Comparison of ENCODE assay signal across 8 cellular contexts in the genomic region with DNA sequence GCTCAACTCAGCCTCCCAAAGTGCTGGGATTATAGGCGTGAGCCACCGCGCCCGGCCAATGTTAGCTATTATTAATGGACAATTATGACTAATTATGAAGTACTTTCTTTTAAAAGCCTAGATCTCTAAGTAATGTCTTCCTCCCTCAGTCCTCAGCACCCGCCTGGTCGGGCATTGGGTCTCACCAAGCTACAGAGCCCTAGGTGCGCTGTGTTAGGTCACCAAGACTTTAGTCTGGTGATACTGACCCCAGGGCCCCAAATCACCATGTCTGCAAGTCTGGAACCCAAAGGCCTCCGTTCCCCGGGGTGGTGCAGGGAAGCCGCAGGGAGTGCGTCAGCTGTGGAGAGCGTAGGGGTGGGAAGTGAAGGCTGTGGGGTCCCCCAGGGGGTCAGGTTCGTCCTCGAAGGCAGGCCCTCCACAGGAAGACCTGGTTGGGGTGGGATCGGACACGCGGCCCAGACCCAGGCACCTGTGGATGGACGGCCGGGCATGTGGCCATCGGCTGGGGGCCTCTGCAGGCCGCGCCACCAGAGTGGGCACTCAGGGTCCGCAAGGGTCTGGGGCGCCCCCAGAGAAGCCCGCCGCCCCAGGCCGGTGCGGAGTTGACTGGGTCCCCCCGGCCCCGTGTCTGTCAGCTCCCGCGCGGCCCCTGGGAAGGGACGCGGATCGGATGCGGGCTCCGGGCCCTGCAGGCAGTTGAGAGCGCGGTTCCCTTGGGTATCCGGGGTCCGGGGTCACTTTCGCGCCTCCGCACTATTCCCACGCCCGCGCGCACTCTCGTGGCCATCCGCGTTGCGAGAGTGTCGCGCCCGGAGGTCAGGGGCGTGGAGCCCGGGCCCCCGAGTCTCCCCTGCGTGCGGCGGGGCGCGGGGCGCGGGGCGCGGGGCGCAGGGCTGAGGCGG. TPM values are rescaled to one million over a fixed set of nuclear protein-coding genes. Genes with fewer than 3 reads are reported as not detected.
DNase-seq lines count a peak whose midpoint lies in the region; ATAC-seq and TF ChIP-seq lines count a peak whose summit lies in the region.

No MANE protein-coding gene starts in this region.

- CTCF ChIA-PET in Caco-2 (lab: Charles Lee) = no interaction called here

- H3K4me3 Mint-ChIP-seq in Caco-2 (ENCODE audit: unreplicated experiment) = peak overlapping the region; percentile 87

- no peaks in the 10 kb centered on the region for H3K9me3 ChIP-seq in Caco-2
- H3K9me3 ChIP-seq in RWPE2 (ENCODE audit: severe bottlenecking) = no peaks in the 10 kb centered on the region
- H3K9me3 ChIP-seq in ovary = no peaks in the 10 kb centered on the region

- ATAC-seq in RWPE2 (ENCODE audit: low read depth) = no peak
- no peak for ATAC-seq in HG02759 (IDR thresholded peaks at IDR 0.05; ENCODE audit: unreplicated experiment)
- no peak for ATAC-seq in HG02642 (IDR thresholded peaks at IDR 0.05; ENCODE audit: poor library complexity, unreplicated experiment)

- H3K9me3 Mint-ChIP-seq in Caco-2 (ENCODE audit: unreplicated experiment) = no peaks in the 10 kb centered on the region

- H3K4me1 ChIP-seq in Caco-2 (peaks cover 32% of the 10 kb centered on the region), RWPE2 (ENCODE audit: insufficient read depth, poor library complexity, severe bottlenecking) (peaks cover 17% of the 10 kb centered on the region), ovary (ENCODE audit: insufficient read depth) (peaks cover 20% of the 10 kb centered on the region)

- TF ChIP-seq CTCF in Caco-2 (IDR thresholded peaks at IDR 0.05; ENCODE audit: insufficient read depth in 1 of 2, low read depth in 1 of 2, low read length in 1 of 2, severe bottlenecking in 1 of 2, unreplicated experiment in 1 of 2) (no peak), RWPE2 (IDR thresholded peaks at IDR 0.05; ENCODE audit: poor library complexity, severe bottlenecking) (no peak), fibroblast of pulmonary artery (IDR thresholded peaks at IDR 0.05; ENCODE audit: low read length, missing control alignments) (no peak), ovary (IDR thresholded peaks at IDR 0.05) (no peak)

- no peaks in the 10 kb centered on the region for H3K27me3 Mint-ChIP-seq in Caco-2 (ENCODE audit: insufficient read depth, unreplicated experiment)

- TSS peak; percentile 67 for BruUV-seq in Caco-2 (replicated peaks; lab: Mats Ljungman, UMichigan)

- peaks cover 42% of the 10 kb centered on the region for H3K36me3 Mint-ChIP-seq in Caco-2 (ENCODE audit: insufficient read depth, unreplicated experiment)

- DNase-seq in Caco-2 (no peak), RWPE2 (ENCODE audit: low spot score) (no peak), fibroblast of pulmonary artery (ENCODE audit: low read depth) (no peak), ovary (peak in 2 of 5 donors; percentile 32 to 65), glomerular visceral epithelial cell (ENCODE audit: extremely low spot score) (no peak), anterior cingulate cortex (lab: John Stamatoyannopoulos, UW) (no peak)

- H3K27me3 ChIP-seq in Caco-2 (replicated peaks; ENCODE audit: control insufficient read depth, insufficient read depth, low read length) (no peaks in the 10 kb centered on the region), RWPE2 (ENCODE audit: insufficient read depth, poor library complexity, severe bottlenecking) (no peaks in the 10 kb centered on the region), ovary (no peaks in the 10 kb centered on the region)

- H3K36me3 ChIP-seq in Caco-2 (ENCODE audit: control insufficient read depth, insufficient read depth, low read length) = no peaks in the 10 kb centered on the region
- peaks cover 22% of the 10 kb centered on the region for H3K36me3 ChIP-seq in RWPE2 (ENCODE audit: low read depth)
- no peaks in the 10 kb centered on the region for H3K36me3 ChIP-seq in ovary

- TF ChIP-seq EP300 in ovary (IDR thresholded peaks at IDR 0.05) = no peak

- no peak for TF ChIP-seq POLR2A in ovary (IDR thresholded peaks at IDR 0.05)

- POLR2A ChIA-PET in Caco-2 (lab: Charles Lee) = no interaction called here

- WGBS in ovary, 3 donors = 21 to 33% (median 32%) methylated on average over 34 to 70 of the region's 70 CpGs

- H3K4me3 ChIP-seq in Caco-2 (ENCODE audit: low read depth, low read length) = peak overlapping the region; percentile 98
- peak overlapping the region; percentile 99 for H3K4me3 ChIP-seq in RWPE2 (ENCODE audit: severe bottlenecking)
- peak overlapping the region; percentile 87 for H3K4me3 ChIP-seq in fibroblast of pulmonary artery (replicated peaks; ENCODE audit: low read depth, low read length)
- H3K4me3 ChIP-seq in ovary = peak overlapping the region; percentile 67

- peaks cover 21% of the 10 kb centered on the region for H3K4me1 Mint-ChIP-seq in Caco-2 (ENCODE audit: low read depth, unreplicated experiment)

- intact Hi-C loops in Caco-2 (cut with micrococcal nuclease; ENCODE audit: unreplicated experiment) (no loop called here), ovary (cut with DNase I) (no loop called here)

- peak overlapping the region; percentile 92 for H3K27ac Mint-ChIP-seq in Caco-2 (ENCODE audit: unreplicated experiment)

- H3K27ac ChIP-seq in RWPE2 (ENCODE audit: poor library complexity, severe bottlenecking) (peak overlapping the region; percentile 96), ovary (peak overlapping the region in 1 of 2 donors; percentile 23)

RNA-seq across cellular contexts. Expression of gene PDXK, which starts 0.7 kb away (rescaled TPM):
- total RNA-seq in Caco-2 (2022) = 275 and 276 TPM in 2 replicates
- total RNA-seq in ovary = 100 to 1,000 TPM in 3 of 7 donors, 10 to 100 TPM in 4; 21.6 to 125 (median 93.3) TPM
- polyA plus RNA-seq in ovary = 10 to 100 TPM; 19.9 to 36.0 TPM

RNA-seq across cellular contexts. Expression of gene CSTB, which starts 57.9 kb away (rescaled TPM):
- total RNA-seq in Caco-2 (2022) = 49.9 and 50.0 TPM in 2 replicates
- total RNA-seq in ovary = 10 to 100 TPM in 6 of 7 donors, 1 to 10 TPM in 1; 7.2 to 58.2 (median 37.4) TPM
- 10 to 100 TPM; 36.5 to 81.8 TPM for polyA plus RNA-seq in ovary

RNA-seq across cellular contexts. Expression of gene RRP1B, which starts 58.9 kb away (rescaled TPM):
- total RNA-seq in Caco-2 (2022) (49.5 and 52.3 TPM in 2 replicates), ovary (10 to 100 TPM; 17.3 to 31.8 (median 29.0) TPM)
- 10 to 100 TPM; 11.3 to 19.8 TPM for polyA plus RNA-seq in ovary

RNA-seq across cellular contexts. Expression of gene HSF2BP, which starts 58.9 kb away (rescaled TPM):
- total RNA-seq in Caco-2 (2022) (10.9 and 11.9 TPM in 2 replicates), ovary (1 to 10 TPM in 5 of 7 donors, under 1 TPM in 2; 0.69 to 2.9 (median 1.5) TPM)
- polyA plus RNA-seq in ovary = under 1 TPM; 0.58 to 0.68 TPM
